In the genomic region with DNA sequence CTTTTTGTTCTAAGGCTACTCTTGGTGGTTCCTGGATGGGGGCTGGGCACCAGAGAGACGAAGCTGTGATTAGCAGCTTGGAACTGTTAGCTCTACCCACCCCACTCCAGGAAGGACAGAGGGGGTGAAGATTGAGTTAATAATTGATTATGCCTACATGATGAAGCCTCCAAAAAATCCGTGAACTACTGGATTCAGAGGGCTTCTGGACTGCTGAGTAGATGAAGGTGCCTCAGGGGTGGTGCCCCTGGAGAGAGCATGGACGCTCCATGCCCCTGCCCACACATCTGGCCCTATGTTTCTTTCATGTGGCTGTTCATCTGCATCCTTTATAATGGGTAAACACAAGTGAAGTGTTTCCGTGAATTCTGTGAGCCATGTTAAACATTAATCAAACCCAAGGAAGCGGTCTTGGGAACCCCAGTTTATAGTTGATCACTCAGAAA, we compare ENCODE assay signal across 14 cellular contexts. TPM values are rescaled to one million over a fixed set of nuclear protein-coding genes. Genes with fewer than 3 reads are reported as not detected.
A peak's percentile ranks its signal among the peaks of the same experiment; 100 is the strongest.
DNase-seq lines count a peak whose midpoint lies in the region; ATAC-seq, FAIRE-seq and TF ChIP-seq lines count a peak whose summit lies in the region.
"Had no signal": no experiment of that assay in that cellular context is flagged by ENCODE, and none has a peak within 500 bp of the region (broad histone marks: within the 10 kb centered on the region; RNA-seq: fewer than 3 reads in every experiment).

No MANE protein-coding gene starts in this region.

- no peak overlapping the region for H3K4me3 Mint-ChIP-seq in activated CD4-positive, alpha-beta T cell treated with anti-CD3 and anti-CD28 coated beads, Interleukin-2, amount 10 ng/mL, durations not matched to agents 24 days and 14 days
- no peak overlapping the region for H3K4me3 Mint-ChIP-seq in activated CD4-positive, alpha-beta T cell treated with anti-CD3 and anti-CD28 coated beads, Interleukin-2, amount 10 ng/mL, durations not matched to agents 7 days and 5 days
- H3K4me3 Mint-ChIP-seq in stimulated activated effector memory CD8-positive, alpha-beta T cell treated with anti-CD3 and anti-CD28 coated beads, Interleukin-12 subunit alpha, Interleukin-12 subunit beta, amount 100 ng/mL, for 72 hours = no peak overlapping the region
- H3K4me3 Mint-ChIP-seq: CD8-positive, alpha-beta T cell had no signal

- DNase-seq in activated CD4-positive, alpha-beta T cell treated with anti-CD3 and anti-CD28 coated beads, Interleukin-2, amount 10 ng/mL, durations not matched to agents 24 days and 14 days = no peak
- DNase-seq in activated CD4-positive, alpha-beta T cell treated with anti-CD3 and anti-CD28 coated beads, Interleukin-2, amount 10 ng/mL, durations not matched to agents 7 days and 5 days = no peak
- DNase-seq in RCC 7860 (ENCODE audit: low spot score) (peak; percentile 8), kidney epithelial cell (ENCODE audit: low read depth) (peak; percentile 52), coronary artery (ENCODE audit: low spot score) (no peak), NCI-H128 (lab: John Stamatoyannopoulos, UW; ENCODE audit: unreplicated experiment) (no peak)
- no peak for DNase-seq in stimulated activated effector memory CD8-positive, alpha-beta T cell treated with anti-CD3 and anti-CD28 coated beads, Interleukin-12 subunit alpha, Interleukin-12 subunit beta, amount 100 ng/mL, for 72 hours (ENCODE audit: low spot score in 2 of 2)
- DNase-seq in activated effector memory CD4-positive, alpha-beta T cell treated with Interleukin-2 at 50 U/mL for 16 hours = no peak
- DNase-seq: amniotic stem cell; CD8-positive, alpha-beta T cell; NCI-H1694 treated with DMSO at 0.1 percent for 48 hours had no signal

- H3K27ac ChIP-seq in coronary artery = no peak overlapping the region
- H3K27ac ChIP-seq: epithelial cell of prostate, SK-N-MC had no signal

- peak overlapping the region; percentile 70 for H3K27ac Mint-ChIP-seq in activated CD4-positive, alpha-beta T cell treated with anti-CD3 and anti-CD28 coated beads, Interleukin-2, amount 10 ng/mL, durations not matched to agents 24 days and 14 days
- H3K27ac Mint-ChIP-seq in activated CD4-positive, alpha-beta T cell treated with anti-CD3 and anti-CD28 coated beads, Interleukin-2, amount 10 ng/mL, durations not matched to agents 7 days and 5 days = no peak overlapping the region
- peak overlapping the region; percentile 23 for H3K27ac Mint-ChIP-seq in stimulated activated effector memory CD8-positive, alpha-beta T cell treated with anti-CD3 and anti-CD28 coated beads, Interleukin-12 subunit alpha, Interleukin-12 subunit beta, amount 100 ng/mL, for 72 hours

- intact Hi-C loops in activated CD4-positive, alpha-beta T cell treated with anti-CD3 and anti-CD28 coated beads, Interleukin-2, amount 10 ng/mL, durations not matched to agents 24 days and 14 days (cut with micrococcal nuclease) = loop anchor here (10.0 kb wide), 1 partner anchor 87 kb away; no protein-coding TSS in a partner anchor

- no peak for FAIRE-seq in RCC 7860 (lab: Jason Lieb, UNC)

- H3K27me3 Mint-ChIP-seq in activated CD4-positive, alpha-beta T cell treated with anti-CD3 and anti-CD28 coated beads, Interleukin-2, amount 10 ng/mL, durations not matched to agents 24 days and 14 days = no peaks in the 10 kb centered on the region
- no peaks in the 10 kb centered on the region for H3K27me3 Mint-ChIP-seq in activated CD4-positive, alpha-beta T cell treated with anti-CD3 and anti-CD28 coated beads, Interleukin-2, amount 10 ng/mL, durations not matched to agents 7 days and 5 days

- no peaks in the 10 kb centered on the region for H3K9me3 Mint-ChIP-seq in activated CD4-positive, alpha-beta T cell treated with anti-CD3 and anti-CD28 coated beads, Interleukin-2, amount 10 ng/mL, durations not matched to agents 24 days and 14 days
- H3K9me3 Mint-ChIP-seq in activated CD4-positive, alpha-beta T cell treated with anti-CD3 and anti-CD28 coated beads, Interleukin-2, amount 10 ng/mL, durations not matched to agents 7 days and 5 days = no peaks in the 10 kb centered on the region
- H3K9me3 Mint-ChIP-seq in stimulated activated effector memory CD8-positive, alpha-beta T cell treated with anti-CD3 and anti-CD28 coated beads, Interleukin-12 subunit alpha, Interleukin-12 subunit beta, amount 100 ng/mL, for 72 hours = no peaks in the 10 kb centered on the region
- H3K9me3 Mint-ChIP-seq: CD8-positive, alpha-beta T cell had no signal

- no peaks in the 10 kb centered on the region for H3K27me3 ChIP-seq in kidney epithelial cell (ENCODE audit: control insufficient read depth, insufficient read depth, low read length)

- CTCF ChIA-PET in activated CD4-positive, alpha-beta T cell treated with anti-CD3 and anti-CD28 coated beads, Interleukin-2, amount 10 ng/mL, durations not matched to agents 7 days and 5 days (lab: Charles Lee) = interaction anchor here (0.6 kb wide), 1 partner anchor 103 kb away, joined by 4 read pairs; no protein-coding TSS in a partner anchor

- no peak for ATAC-seq in stimulated activated effector memory CD8-positive, alpha-beta T cell treated with anti-CD3 and anti-CD28 coated beads, Interleukin-12 subunit alpha, Interleukin-12 subunit beta, amount 100 ng/mL, for 72 hours
- ATAC-seq: CD8-positive, alpha-beta T cell had no signal

- peaks cover 56% of the 10 kb centered on the region for H3K4me1 Mint-ChIP-seq in activated CD4-positive, alpha-beta T cell treated with anti-CD3 and anti-CD28 coated beads, Interleukin-2, amount 10 ng/mL, durations not matched to agents 24 days and 14 days
- peaks cover 77% of the 10 kb centered on the region for H3K4me1 Mint-ChIP-seq in activated CD4-positive, alpha-beta T cell treated with anti-CD3 and anti-CD28 coated beads, Interleukin-2, amount 10 ng/mL, durations not matched to agents 7 days and 5 days
- H3K4me1 Mint-ChIP-seq in stimulated activated effector memory CD8-positive, alpha-beta T cell treated with anti-CD3 and anti-CD28 coated beads, Interleukin-12 subunit alpha, Interleukin-12 subunit beta, amount 100 ng/mL, for 72 hours = peaks cover 74% of the 10 kb centered on the region

- peaks cover 28% of the 10 kb centered on the region for H3K36me3 Mint-ChIP-seq in activated CD4-positive, alpha-beta T cell treated with anti-CD3 and anti-CD28 coated beads, Interleukin-2, amount 10 ng/mL, durations not matched to agents 24 days and 14 days (ENCODE audit: low read depth)
- H3K36me3 Mint-ChIP-seq in activated CD4-positive, alpha-beta T cell treated with anti-CD3 and anti-CD28 coated beads, Interleukin-2, amount 10 ng/mL, durations not matched to agents 7 days and 5 days (ENCODE audit: low read depth) = peaks cover 48% of the 10 kb centered on the region
- H3K36me3 Mint-ChIP-seq in stimulated activated effector memory CD8-positive, alpha-beta T cell treated with anti-CD3 and anti-CD28 coated beads, Interleukin-12 subunit alpha, Interleukin-12 subunit beta, amount 100 ng/mL, for 72 hours = peaks cover 42% of the 10 kb centered on the region

- no peaks in the 10 kb centered on the region for H3K36me3 ChIP-seq in kidney epithelial cell (ENCODE audit: control insufficient read depth, insufficient read depth, low read length)

- POLR2A ChIA-PET in activated CD4-positive, alpha-beta T cell treated with anti-CD3 and anti-CD28 coated beads, Interleukin-2, amount 10 ng/mL, durations not matched to agents 7 days and 5 days (lab: Charles Lee) = no interaction called here

- TF ChIP-seq CTCF in kidney epithelial cell (IDR thresholded peaks at IDR 0.05; ENCODE audit: insufficient read depth, low read length, poor library complexity, severe bottlenecking) = no peak
- TF ChIP-seq CTCF in coronary artery (IDR thresholded peaks at IDR 0.05) = no peak

- no peak overlapping the region for H3K4me3 ChIP-seq in kidney epithelial cell (ENCODE audit: low read depth, low read length)
- H3K4me3 ChIP-seq in coronary artery = no peak overlapping the region
- H3K4me3 ChIP-seq: SK-N-MC had no signal

RNA-seq across cellular contexts. Expression of a gene that starts 47.3 kb away (rescaled TPM):
- 3.8 and 4.5 TPM in 2 replicates for total RNA-seq in activated CD4-positive, alpha-beta T cell treated with anti-CD3 and anti-CD28 coated beads, Interleukin-2, amount 10 ng/mL, durations not matched to agents 24 days and 14 days
- 1 to 10 TPM; 5.0 to 6.6 TPM for total RNA-seq in activated CD4-positive, alpha-beta T cell treated with anti-CD3 and anti-CD28 coated beads, Interleukin-2, amount 10 ng/mL, durations not matched to agents 7 days and 5 days
- 0.58 and 1.1 TPM in 2 replicates for total RNA-seq in kidney epithelial cell
- total RNA-seq: myocyte had no signal

Comparison
In these comparisons a context has a peak if more than half of its experiments do, and no peak if none do; other contexts are left out.
1. DNase-seq: peak in RCC 7860 (single experiment) and kidney epithelial cell (single experiment); none in activated CD4-positive, alpha-beta T cell treated with anti-CD3 and anti-CD28 coated beads, Interleukin-2, amount 10 ng/mL, durations not matched to agents 24 days and 14 days (single experiment), activated CD4-positive, alpha-beta T cell treated with anti-CD3 and anti-CD28 coated beads, Interleukin-2, amount 10 ng/mL, durations not matched to agents 7 days and 5 days (single experiment), stimulated activated effector memory CD8-positive, alpha-beta T cell treated with anti-CD3 and anti-CD28 coated beads, Interleukin-12 subunit alpha, Interleukin-12 subunit beta, amount 100 ng/mL, for 72 hours (0 of 2), coronary artery (single experiment), activated effector memory CD4-positive, alpha-beta T cell treated with Interleukin-2 at 50 U/mL for 16 hours (single experiment) and NCI-H128 (single experiment).